ENCODE assay signal across 10 cellular contexts in the genomic region with DNA sequence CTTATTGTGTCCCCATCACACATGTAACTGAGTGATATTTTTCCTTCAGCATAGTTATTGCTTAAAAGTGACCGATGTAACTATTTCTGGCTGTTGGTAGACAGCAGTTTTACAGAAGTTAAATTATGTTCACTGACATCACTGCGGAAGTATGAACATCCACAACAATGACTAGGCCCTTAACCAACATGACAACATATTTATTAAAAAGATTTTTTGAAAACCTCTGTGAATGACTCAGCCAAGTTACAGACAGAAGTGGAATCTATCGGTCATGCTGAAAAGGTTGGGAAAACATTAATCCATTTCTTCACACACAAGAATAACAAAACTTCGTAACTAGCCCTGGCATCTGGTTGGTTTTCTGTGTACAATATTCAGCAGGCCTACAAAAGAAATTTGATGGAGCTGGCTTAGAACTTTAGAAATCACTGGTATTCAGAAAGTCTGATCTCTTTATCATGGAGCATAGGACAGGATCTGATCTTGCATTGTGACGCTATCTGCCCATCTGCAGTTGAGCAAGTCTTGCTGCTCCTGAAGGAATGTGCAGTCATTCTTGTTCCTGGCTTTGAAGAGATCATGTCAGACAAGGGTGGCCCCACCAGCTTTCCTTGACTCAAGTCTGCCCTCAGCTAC. TPM values are rescaled to one million over a fixed set of nuclear protein-coding genes. Genes with fewer than 3 reads are reported as not detected.
DNase-seq lines count a peak whose midpoint lies in the region; ATAC-seq and TF ChIP-seq lines count a peak whose summit lies in the region.
"Had no signal": no experiment of that assay in that cellular context is flagged by ENCODE, and none has a peak within 500 bp of the region (broad histone marks: within the 10 kb centered on the region; RNA-seq: fewer than 3 reads in every experiment).

No MANE protein-coding gene starts in this region.

- TF ChIP-seq CTCF in cardiac fibroblast (IDR thresholded peaks at IDR 0.05; ENCODE audit: low read depth, low read length) (no peak), mesothelial cell of epicardium (IDR thresholded peaks at IDR 0.05; ENCODE audit: unreplicated experiment) (no peak)
- no peak for TF ChIP-seq CTCF in CD8-positive, alpha-beta T cell (IDR thresholded peaks at IDR 0.05)

- no peak for ATAC-seq in CD8-positive, alpha-beta T cell
- no peak for ATAC-seq in GM18907 (IDR thresholded peaks at IDR 0.05; ENCODE audit: unreplicated experiment)

- DNase-seq in A172 (ENCODE audit: low spot score) (peak; percentile 96), M059J (ENCODE audit: low read depth) (peak; percentile 98), cardiac fibroblast (ENCODE audit: low read depth in 2 of 2) (peak; percentile 90 to 99), mesothelial cell of epicardium (ENCODE audit: low spot score in 2 of 2, unreplicated experiment in 2 of 2) (no peak)
- DNase-seq in CD8-positive, alpha-beta T cell = no peak
- DNase-seq in effector CD8-positive, alpha-beta T cell (lab: John Stamatoyannopoulos, UW) = no peak
- no peak for DNase-seq in activated naive CD4-positive, alpha-beta T cell treated with Interleukin-2 at 50 U/mL for 16 hours
- DNase-seq: small intestine had no signal

- POLR2A ChIA-PET in CD8-positive, alpha-beta T cell (lab: Charles Lee) = no interaction called here

- no peaks in the 10 kb centered on the region for H3K9me3 Mint-ChIP-seq in mesothelial cell of epicardium
- H3K9me3 Mint-ChIP-seq in CD8-positive, alpha-beta T cell = no peaks in the 10 kb centered on the region

- peak overlapping the region; percentile 76 for H3K27ac Mint-ChIP-seq in mesothelial cell of epicardium
- no peak overlapping the region for H3K27ac Mint-ChIP-seq in CD8-positive, alpha-beta T cell

- no peaks in the 10 kb centered on the region for H3K27me3 ChIP-seq in CD8-positive, alpha-beta T cell (ENCODE audit: insufficient read depth, low read length)

- no peaks in the 10 kb centered on the region for H3K36me3 ChIP-seq in CD8-positive, alpha-beta T cell (ENCODE audit: insufficient read depth, low read length)

- no peak overlapping the region for H3K4me3 ChIP-seq in cardiac fibroblast (replicated peaks in 1 of 2; ENCODE audit: low read depth in 2 of 2, low read length in 2 of 2)
- no peak overlapping the region for H3K4me3 ChIP-seq in CD8-positive, alpha-beta T cell (ENCODE audit: low read depth, low read length)

- no peaks in the 10 kb centered on the region for H3K36me3 Mint-ChIP-seq in mesothelial cell of epicardium
- peaks cover 2% of the 10 kb centered on the region for H3K36me3 Mint-ChIP-seq in CD8-positive, alpha-beta T cell

- peaks cover 30% of the 10 kb centered on the region for H3K4me1 Mint-ChIP-seq in mesothelial cell of epicardium
- peaks cover 14% of the 10 kb centered on the region for H3K4me1 Mint-ChIP-seq in CD8-positive, alpha-beta T cell (ENCODE audit: low read depth)

- H3K9me3 ChIP-seq in CD8-positive, alpha-beta T cell (ENCODE audit: low read length) = no peaks in the 10 kb centered on the region

- H3K4me3 Mint-ChIP-seq in mesothelial cell of epicardium = no peak overlapping the region
- no peak overlapping the region for H3K4me3 Mint-ChIP-seq in CD8-positive, alpha-beta T cell

- CTCF ChIA-PET in CD8-positive, alpha-beta T cell (lab: Charles Lee) = no interaction called here

- H3K27me3 Mint-ChIP-seq in mesothelial cell of epicardium (ENCODE audit: low read depth) = peaks cover 3% of the 10 kb centered on the region
- H3K27me3 Mint-ChIP-seq in CD8-positive, alpha-beta T cell (ENCODE audit: low read depth) = peaks cover 35% of the 10 kb centered on the region

- no peak overlapping the region for H3K27ac ChIP-seq in CD8-positive, alpha-beta T cell (ENCODE audit: low read depth, low read length)
- H3K27ac ChIP-seq: C4-2B had no signal

- intact Hi-C loops in CD8-positive, alpha-beta T cell (cut with DNase I, micrococcal nuclease) = loop anchor here in 1 of 2 experiments (10.0 kb wide), 1 partner anchor 201 kb away; the partner anchor contains the start of gene SLC1A1

- peaks cover 7% of the 10 kb centered on the region for H3K4me1 ChIP-seq in CD8-positive, alpha-beta T cell (ENCODE audit: insufficient read depth, low read length)

RNA-seq across cellular contexts. Expression of gene GLIS3, which starts 6.5 kb away (rescaled TPM):
- 8.7 and 12.7 TPM in 2 replicates for total RNA-seq in A172 (2014; rRNA removed; shearing (Covaris generic))
- total RNA-seq in M059J (2014; rRNA removed; shearing (Covaris generic)) = 13.8 and 27.9 TPM in 2 replicates
- total RNA-seq in mesothelial cell of epicardium = 5.1 to 6.3 TPM (median 5.4 TPM) in 3 replicates
- 1 to 10 TPM; 3.3 to 5.6 TPM for total RNA-seq in CD8-positive, alpha-beta T cell

Comparison
In these comparisons a context has a peak if more than half of its experiments do, and no peak if none do; other contexts are left out.
1. DNase-seq: peak in A172 (single experiment), M059J (single experiment) and cardiac fibroblast (2 of 2); none in mesothelial cell of epicardium (0 of 2), CD8-positive, alpha-beta T cell (0 of 7), effector CD8-positive, alpha-beta T cell (single experiment) and activated naive CD4-positive, alpha-beta T cell treated with Interleukin-2 at 50 U/mL for 16 hours (single experiment).